8 cellular contexts compared by ENCODE assay signal in genomic region chr3:49856181-49857005, GRCh38. TPM values are rescaled to one million over a fixed set of nuclear protein-coding genes. Genes with fewer than 3 reads are reported as not detected.
A peak's percentile ranks its signal among the peaks of the same experiment; 100 is the strongest.
DNase-seq lines count a peak whose midpoint lies in the region; ATAC-seq and TF ChIP-seq lines count a peak whose summit lies in the region.

TRAIP (minus strand) TSS chr3:49856564; CDS start chr3:49856453, 111 bp downstream.

- no peak within 1 kb of the TSS for H2BK120ac ChIP-seq in H9 (ENCODE audit: low read depth, low read length, poor library complexity, severe bottlenecking)

- H3K27me3 ChIP-seq in H9 (ENCODE audit: insufficient read depth, low read length) (no peaks in the 10 kb centered on the region), neural cell (ENCODE audit: insufficient read depth, low read depth, low read length) (no peaks in the 10 kb centered on the region)

- no peak within 1 kb of the TSS for H4K91ac ChIP-seq in H9 (ENCODE audit: insufficient read length, low read depth, low read length)

- H3K4me3 ChIP-seq in fibroblast of villous mesenchyme (ENCODE audit: low read depth, low read length), result peak within 1 kb of the TSS; percentile 83
- peak within 1 kb of the TSS; percentile 92 for H3K4me3 ChIP-seq in neural cell (ENCODE audit: low read length)

- H3K9ac ChIP-seq in H9 (ENCODE audit: extremely low read depth, insufficient read length, low read length) (peak within 1 kb of the TSS; percentile 82), neural cell (ENCODE audit: low read length) (peak within 1 kb of the TSS; percentile 73)

- ATAC-seq in stimulated activated naive CD8-positive, alpha-beta T cell treated with anti-CD3 and anti-CD28 coated beads, Interleukin-15, amount 100 ng/mL, for 72 hours, result peak; percentile 99

- no peak within 1 kb of the TSS; the same call in 1 of the 2 replicates for H3K14ac ChIP-seq in H9 (ENCODE audit: insufficient read depth, low read length)

- H2AK5ac ChIP-seq in H9 (ENCODE audit: insufficient read length, low read length), result no peak within 1 kb of the TSS

- H3K9me3 ChIP-seq in H9 (ENCODE audit: control insufficient read depth, low read depth, low read length) (no peaks in the 10 kb centered on the region), neural cell (ENCODE audit: low read length) (no peaks in the 10 kb centered on the region)

- H3K79me2 ChIP-seq in H9 (ENCODE audit: insufficient read depth, low read length), result peaks cover 4% of the 10 kb centered on the region; the same call in 1 of the 2 replicates
- peaks cover 6% of the 10 kb centered on the region for H3K79me2 ChIP-seq in neural cell (replicated peaks; ENCODE audit: insufficient read depth, low read length)

- H4K20me1 ChIP-seq in H9 (ENCODE audit: control insufficient read depth, insufficient read depth, insufficient read length) (no peaks in the 10 kb centered on the region), neural cell (ENCODE audit: insufficient read depth) (no peaks in the 10 kb centered on the region)

- no CpG with 5 or more reads among the region's 52 CpGs for WGBS in H9 (ENCODE audit: extremely low coverage, insufficient read length, low lambda C conversion rate)

- no peak within 1 kb of the TSS for H2BK20ac ChIP-seq in H9 (ENCODE audit: low read depth, low read length, poor library complexity, severe bottlenecking)

- peak; percentile 34 for TF ChIP-seq EP300 in neural cell (conservative IDR thresholded peaks at IDR 0.05; ENCODE audit: poor library complexity, severe bottlenecking)

- no peaks in the 10 kb centered on the region for H3K9me2 ChIP-seq in neural cell (ENCODE audit: insufficient read depth, low read length)

- H2BK5ac ChIP-seq in H9 (ENCODE audit: insufficient read length, low read length), result no peak within 1 kb of the TSS

- no peak within 1 kb of the TSS for H3K56ac ChIP-seq in H9 (ENCODE audit: insufficient read length, low read depth, low read length)

- H3K4ac ChIP-seq in H9 (ENCODE audit: low read depth, low read length), result no peak within 1 kb of the TSS

- no peak for TF ChIP-seq CTCF in H9 (conservative IDR thresholded peaks at IDR 0.05)
- TF ChIP-seq CTCF in fibroblast of villous mesenchyme (IDR thresholded peaks at IDR 0.05; ENCODE audit: insufficient read depth, low read depth, low read length), result no peak
- peak; percentile 36 for TF ChIP-seq CTCF in neural cell (IDR thresholded peaks at IDR 0.05; ENCODE audit: poor library complexity, severe bottlenecking)

- H3K23ac ChIP-seq in H9 (ENCODE audit: insufficient read length, low read depth, low read length), result no peak within 1 kb of the TSS

- H3K36me3 Mint-ChIP-seq in H9 (ENCODE audit: insufficient read depth in 1 of 3, low read depth in 3 of 3), result peaks cover 7 to 27% (median 18%) of the 10 kb centered on the region in 3 experiments; a peak in 6 of 7 replicates

- H3K27me3 Mint-ChIP-seq in H9 (ENCODE audit: low read depth), result no peaks in the 10 kb centered on the region
- no peaks in the 10 kb centered on the region for H3K27me3 Mint-ChIP-seq in stimulated activated naive CD8-positive, alpha-beta T cell treated with anti-CD3 and anti-CD28 coated beads, Interleukin-15, amount 100 ng/mL, for 72 hours

- peak; percentile 60 for TF ChIP-seq RAD21 in neural cell (conservative IDR thresholded peaks at IDR 0.05)

- H3T11ph ChIP-seq in H9 (ENCODE audit: low read length), result no peak within 1 kb of the TSS

- H3K27ac Mint-ChIP-seq in H9, result peak within 1 kb of the TSS; percentile 95 to 98 (median 96); a peak in 6 of 7 replicates
- H3K27ac Mint-ChIP-seq in stimulated activated naive CD8-positive, alpha-beta T cell treated with anti-CD3 and anti-CD28 coated beads, Interleukin-15, amount 100 ng/mL, for 72 hours, result peak within 1 kb of the TSS; percentile 95 to 97

- DNase-seq in G401 (ENCODE audit: low spot score) (peak; percentile 96), H9 (peak; percentile 94), M059J (ENCODE audit: low read depth) (peak; percentile 88), SHP77 treated with DMSO at 0.1 percent for 48 hours (lab: John Stamatoyannopoulos, UW) (peak; percentile 79), fibroblast of villous mesenchyme (ENCODE audit: low read depth) (peak; percentile 93)
- peak; percentile 97 for DNase-seq in activated effector memory CD4-positive, alpha-beta T cell treated with anti-CD3 and anti-CD28 coated beads, Interleukin-2, amount 50 U/mL, for 16 hours
- DNase-seq in stimulated activated naive CD8-positive, alpha-beta T cell treated with anti-CD3 and anti-CD28 coated beads, Interleukin-15, amount 100 ng/mL, for 72 hours, result peak; percentile 95

- no peak within 1 kb of the TSS for H3K27ac ChIP-seq in H9 (ENCODE audit: insufficient read length, low read depth, low read length)
- H3K27ac ChIP-seq in neural cell (ENCODE audit: low read length), result peak within 1 kb of the TSS; percentile 84

- no peak within 1 kb of the TSS for H3K18ac ChIP-seq in H9 (ENCODE audit: insufficient read length, low read depth, low read length)

- H3K4me1 Mint-ChIP-seq in H9, result peaks cover 8 to 10% of the 10 kb centered on the region in 2 experiments
- peaks cover 15% of the 10 kb centered on the region for H3K4me1 Mint-ChIP-seq in stimulated activated naive CD8-positive, alpha-beta T cell treated with anti-CD3 and anti-CD28 coated beads, Interleukin-15, amount 100 ng/mL, for 72 hours

- H4K5ac ChIP-seq in H9 (ENCODE audit: insufficient read length, low read depth, low read length), result no peak within 1 kb of the TSS

- H3K4me2 ChIP-seq in H9 (ENCODE audit: insufficient read depth, insufficient read length, low read length) (peak within 1 kb of the TSS; percentile 91), neural cell (ENCODE audit: low read length) (peak within 1 kb of the TSS; percentile 79)

- H3K23me2 ChIP-seq in H9 (ENCODE audit: insufficient read length, low read depth, low read length, poor library complexity, severe bottlenecking), result peaks cover 3% of the 10 kb centered on the region

- no peak within 1 kb of the TSS for H4K8ac ChIP-seq in H9 (replicated peaks; ENCODE audit: insufficient read length, low read depth, low read length)

- no peaks in the 10 kb centered on the region for H3K79me1 ChIP-seq in H9 (ENCODE audit: insufficient read depth, low read depth, low read length, poor library complexity, severe bottlenecking)

- peak within 1 kb of the TSS; percentile 97 for H3K4me3 Mint-ChIP-seq in H9
- peak within 1 kb of the TSS; percentile 99 for H3K4me3 Mint-ChIP-seq in stimulated activated naive CD8-positive, alpha-beta T cell treated with anti-CD3 and anti-CD28 coated beads, Interleukin-15, amount 100 ng/mL, for 72 hours

- in situ Hi-C loops in G401 (cut with HindIII; ENCODE audit: low sequenced_read_pairs), result no loop called here

- H3F3A ChIP-seq in neural cell (ENCODE audit: insufficient read depth, low read length, poor library complexity, severe bottlenecking), result no peaks in the 10 kb centered on the region

- no peaks in the 10 kb centered on the region for H3K4me1 ChIP-seq in H9 (ENCODE audit: insufficient read depth, low read length)

- no peaks in the 10 kb centered on the region for H3K36me3 ChIP-seq in neural cell (ENCODE audit: insufficient read depth, low read length)

- no peaks in the 10 kb centered on the region for H3K9me3 Mint-ChIP-seq in H9
- H3K9me3 Mint-ChIP-seq in stimulated activated naive CD8-positive, alpha-beta T cell treated with anti-CD3 and anti-CD28 coated beads, Interleukin-15, amount 100 ng/mL, for 72 hours, result no peaks in the 10 kb centered on the region

- no peak within 1 kb of the TSS for H2BK12ac ChIP-seq in H9 (ENCODE audit: insufficient read length, low read depth, low read length)

- H2AFZ ChIP-seq in H9 (ENCODE audit: low read length) (no peak within 1 kb of the TSS), neural cell (ENCODE audit: low read depth, low read length) (peak within 1 kb of the TSS; percentile 40)

- no peak within 1 kb of the TSS for H2BK15ac ChIP-seq in H9 (ENCODE audit: low read depth, low read length)

TF ChIP-seq in neural cell, 6 proteins besides CTCF, POLR2A, EP300 and RAD21:
- TF ChIP-seq EZH2 (IDR thresholded peaks at IDR 0.05; ENCODE audit: borderline replicate concordance, insufficient read depth, low read length, poor library complexity, severe bottlenecking) (no peak), MXI1 (conservative IDR thresholded peaks at IDR 0.05; ENCODE audit: poor library complexity, severe bottlenecking) (peak; percentile 96), SMC3 (conservative IDR thresholded peaks at IDR 0.05; ENCODE audit: poor library complexity) (peak; percentile 63), REST (IDR thresholded peaks at IDR 0.05; ENCODE audit: borderline replicate concordance) (peak; percentile 51), POLR2AphosphoS5 (IDR thresholded peaks at IDR 0.05) (peak; percentile 91), TAF1 (IDR thresholded peaks at IDR 0.05; ENCODE audit: low read depth) (peak; percentile 76)

RNA-seq across cellular contexts. Expression of gene TRAIP, which starts in this region (rescaled TPM):
- total RNA-seq in G401 (2014; rRNA removed; shearing (Covaris generic)), result 7.2 and 20.4 TPM in 2 replicates
- total RNA-seq in H9 (2021) (30.9 and 36.7 TPM in 2 replicates), fibroblast of villous mesenchyme (3.0 and 3.5 TPM in 2 replicates)
- total RNA-seq in M059J (2014; rRNA removed; shearing (Covaris generic)), result 6.5 and 9.9 TPM in 2 replicates
- polyA plus RNA-seq in neural cell, result 7.5 and 7.6 TPM in 2 replicates
- polyA minus RNA-seq in neural cell, result 2.7 and 3.7 TPM in 2 replicates
